18 cellular contexts compared by ENCODE assay signal in genomic region chr5:165325201-165325600, GRCh38.
DNase-seq lines count a peak whose midpoint lies in the region; FAIRE-seq and TF ChIP-seq lines count a peak whose summit lies in the region.
"Had no signal": no experiment of that assay in that cellular context is flagged by ENCODE, and none has a peak within 500 bp of the region (broad histone marks: within the 10 kb centered on the region; RNA-seq: fewer than 3 reads in every experiment).

No MANE protein-coding gene starts in this region.

- TF ChIP-seq POLR2A in GM12892 (IDR thresholded peaks at IDR 0.05; ENCODE audit: low read depth, low read length) (no peak), adrenal gland (IDR thresholded peaks at IDR 0.05) (no peak)

- H3K4me3 ChIP-seq in adrenal gland = no peak overlapping the region
- H3K4me3 ChIP-seq: body of pancreas had no signal

- WGBS in adrenal gland, 4 donors = 76 to 88% (median 80%) methylated on average over 1 of the region's 1 CpG

- no peaks in the 10 kb centered on the region for H3K27me3 ChIP-seq in adrenal gland
- H3K27me3 ChIP-seq: body of pancreas had no signal

- no peak for FAIRE-seq in GM12892 (lab: Jason Lieb, UNC)

- no peak for TF ChIP-seq CTCF in adrenal gland (IDR thresholded peaks at IDR 0.05)

- DNase-seq in HS-5 (ENCODE audit: low read depth) (peak; percentile 63), RPMI7951 (ENCODE audit: low read depth) (peak; percentile 54), epithelial cell of prostate (ENCODE audit: low read depth, low spot score) (peak; percentile 46), kidney glomerular epithelial cell (lab: John Stamatoyannopoulos, UW) (peak; percentile 50), germinal center (ENCODE audit: low spot score) (no peak), GM12892 (ENCODE audit: insufficient read length) (no peak), adrenal gland (no peak)
- DNase-seq: activated CD4-positive, alpha-beta T cell treated with anti-CD3 and anti-CD28 coated beads, Interleukin-2, amount 50 U/mL, for 4 hours; activated naive CD4-positive, alpha-beta T cell treated with anti-CD3 and anti-CD28 coated beads for 36 hours; body of pancreas; cortex of kidney; islet precursor cell; natural killer cell; NCI-H2171 treated with DMSO at 0.1 percent for 48 hours; stimulated activated CD4-positive, alpha-beta T cell treated with anti-CD3 and anti-CD28 coated beads, Interleukin-4, amount 100 ng/mL, for 24 hours had no signal

- H3K27ac ChIP-seq in epithelial cell of prostate = no peak overlapping the region
- H3K27ac ChIP-seq in adrenal gland = no peak overlapping the region
- H3K27ac ChIP-seq: body of pancreas, KMS-11, parathyroid adenoma, VCaP had no signal

- H3K36me3 ChIP-seq in adrenal gland (replicated peaks in 1 of 2) = no peaks in the 10 kb centered on the region

- intact Hi-C loops in adrenal gland (cut with DNase I) = no loop called here

- H3K4me1 ChIP-seq in adrenal gland (replicated peaks in 1 of 2) = no peaks in the 10 kb centered on the region
- H3K4me1 ChIP-seq: body of pancreas, parathyroid adenoma had no signal

- H3K9me3 ChIP-seq in adrenal gland (replicated peaks in 1 of 3) = no peaks in the 10 kb centered on the region
- H3K9me3 ChIP-seq: body of pancreas had no signal

Comparison
In these comparisons a context has a peak if more than half of its experiments do, and no peak if none do; other contexts are left out.
1. DNase-seq: peak in HS-5 (single experiment), RPMI7951 (single experiment), epithelial cell of prostate (single experiment) and kidney glomerular epithelial cell (single experiment); none in germinal center (single experiment), GM12892 (single experiment) and adrenal gland (0 of 7).